8 cellular contexts compared by ENCODE assay signal in the genomic region with DNA sequence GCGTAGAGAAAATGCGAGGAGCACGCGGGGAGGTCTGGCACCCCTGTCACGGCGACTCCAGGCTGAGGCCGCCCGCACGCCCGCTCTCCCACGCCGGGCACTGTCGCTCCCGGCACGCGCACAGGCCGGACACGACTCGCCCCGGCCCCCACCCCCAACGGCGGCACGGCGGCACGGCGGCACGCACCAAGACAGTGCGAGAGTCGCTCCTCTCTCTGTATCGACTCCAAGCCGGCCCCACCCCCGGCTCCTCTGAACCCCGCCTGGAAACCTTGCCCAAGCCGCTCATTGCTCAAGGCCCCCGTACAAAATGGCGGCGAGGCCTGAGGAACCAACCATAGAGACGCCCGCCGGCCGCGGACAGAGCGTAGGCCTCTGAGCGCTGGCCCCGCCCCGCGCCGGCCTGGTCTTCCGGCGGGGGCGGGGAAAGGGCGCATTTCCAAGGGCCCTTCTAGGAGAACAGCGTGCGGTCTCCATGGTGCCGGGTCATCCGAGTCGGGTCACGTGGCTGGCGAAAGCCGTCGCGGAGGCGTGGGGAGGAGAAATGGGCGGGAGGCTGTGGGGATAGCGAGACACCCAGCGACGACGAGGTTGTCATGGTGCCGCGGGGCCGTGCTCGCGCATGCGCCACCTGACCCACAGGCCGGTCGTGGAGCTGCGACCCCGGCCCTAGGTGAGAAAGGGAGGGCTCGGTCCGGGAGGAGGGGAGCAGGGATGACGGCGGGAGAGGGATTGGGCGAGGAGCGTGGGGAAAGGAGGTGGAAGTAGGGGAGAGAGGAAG. TPM values are rescaled to one million over a fixed set of nuclear protein-coding genes. Genes with fewer than 3 reads are reported as not detected.
A peak's percentile ranks its signal among the peaks of the same experiment; 100 is the strongest.
DNase-seq lines count a peak whose midpoint lies in the region; ATAC-seq and TF ChIP-seq lines count a peak whose summit lies in the region.

A gene with protein sequence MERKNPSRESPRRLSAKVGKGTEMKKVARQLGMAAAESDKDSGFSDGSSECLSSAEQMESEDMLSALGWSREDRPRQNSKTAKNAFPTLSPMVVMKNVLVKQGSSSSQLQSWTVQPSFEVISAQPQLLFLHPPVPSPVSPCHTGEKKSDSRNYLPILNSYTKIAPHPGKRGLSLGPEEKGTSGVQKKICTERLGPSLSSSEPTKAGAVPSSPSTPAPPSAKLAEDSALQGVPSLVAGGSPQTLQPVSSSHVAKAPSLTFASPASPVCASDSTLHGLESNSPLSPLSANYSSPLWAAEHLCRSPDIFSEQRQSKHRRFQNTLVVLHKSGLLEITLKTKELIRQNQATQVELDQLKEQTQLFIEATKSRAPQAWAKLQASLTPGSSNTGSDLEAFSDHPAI (plus strand): TSS at position 570 of the 781 bp plus-strand sequence. CDS start 7,451 bp downstream, outside the sequence.

- no peaks in the 10 kb centered on the region for H3K36me3 ChIP-seq in adipocyte (ENCODE audit: control insufficient read depth, insufficient read depth, low read length, severe bottlenecking)
- no peaks in the 10 kb centered on the region for H3K36me3 ChIP-seq in cardiac muscle cell
- no peaks in the 10 kb centered on the region for H3K36me3 ChIP-seq in parathyroid adenoma (ENCODE audit: control insufficient read depth, insufficient read depth, low read length)
- H3K36me3 ChIP-seq in tibial nerve: no peaks in the 10 kb centered on the region

- ATAC-seq in HG02798 (IDR thresholded peaks at IDR 0.05; ENCODE audit: poor library complexity, unreplicated experiment): peak; percentile 91

- no peaks in the 10 kb centered on the region for H3K27me3 ChIP-seq in adipocyte (replicated peaks; ENCODE audit: control insufficient read depth, insufficient read depth, low read length)
- H3K27me3 ChIP-seq in cardiac muscle cell: no peaks in the 10 kb centered on the region
- no peaks in the 10 kb centered on the region for H3K27me3 ChIP-seq in parathyroid adenoma (ENCODE audit: control insufficient read depth, insufficient read depth, low read length)
- no peaks in the 10 kb centered on the region for H3K27me3 ChIP-seq in tibial nerve

- H3K27ac ChIP-seq in cardiac muscle cell: peak within 1 kb of the TSS; percentile 98
- peak within 1 kb of the TSS; percentile 98 for H3K27ac ChIP-seq in parathyroid adenoma
- H3K27ac ChIP-seq in tibial nerve: peak within 1 kb of the TSS; percentile 97 to 100 (median 98)

- H3K4me2 ChIP-seq in parathyroid adenoma (ENCODE audit: low read length): peak within 1 kb of the TSS; percentile 96

- 1% methylated on average over 41 to 83 of the region's 84 CpGs for WGBS in tibial nerve, 2 donors

- peaks cover 33% of the 10 kb centered on the region for H3K79me2 ChIP-seq in parathyroid adenoma

- DNase-seq in NCI-H1436 (lab: John Stamatoyannopoulos, UW): peak; percentile 99
- DNase-seq in T follicular helper cell (ENCODE audit: low read depth): peak; percentile 99
- peak; percentile 100 for DNase-seq in adipocyte (ENCODE audit: low read depth)
- peak; percentile 99 to 100 for DNase-seq in cardiac muscle cell (ENCODE audit: low read depth in 1 of 2, low spot score in 1 of 2)
- peak; percentile 100 for DNase-seq in tibial nerve (ENCODE audit: low spot score in 2 of 2)

- TF ChIP-seq POLR2A in tibial nerve (IDR thresholded peaks at IDR 0.05): peak; percentile 69 to 85

- H3K4me3 ChIP-seq in GM12875 (ENCODE audit: low read depth, low read length) (peak within 1 kb of the TSS; percentile 99), adipocyte (ENCODE audit: low read length) (peak within 1 kb of the TSS; percentile 99), cardiac muscle cell (peak within 1 kb of the TSS; percentile 88), parathyroid adenoma (ENCODE audit: low read depth, low read length) (peak within 1 kb of the TSS; percentile 100), tibial nerve (peak within 1 kb of the TSS; percentile 83 to 95 (median 90))

- H3K9ac ChIP-seq in adipocyte (ENCODE audit: low read length) (peak within 1 kb of the TSS; percentile 98), parathyroid adenoma (peak within 1 kb of the TSS; percentile 99)

- H2AFZ ChIP-seq in parathyroid adenoma: peak within 1 kb of the TSS; percentile 77

- H3K9me3 ChIP-seq in adipocyte (ENCODE audit: control insufficient read depth, low read length) (no peaks in the 10 kb centered on the region), cardiac muscle cell (ENCODE audit: low read depth) (no peaks in the 10 kb centered on the region), parathyroid adenoma (ENCODE audit: control insufficient read depth, low read length) (no peaks in the 10 kb centered on the region), tibial nerve (no peaks in the 10 kb centered on the region)

- TF ChIP-seq CTCF in GM12875 (IDR thresholded peaks at IDR 0.05; ENCODE audit: borderline replicate concordance, insufficient read depth, low read depth, low read length) (no peak), cardiac muscle cell (IDR thresholded peaks at IDR 0.05; ENCODE audit: low read depth, low read length) (no peak), parathyroid adenoma (IDR thresholded peaks at IDR 0.05) (no peak), tibial nerve (IDR thresholded peaks at IDR 0.05) (peak in 2 of 5 experiments; percentile 52 to 68)

- H3K4me1 ChIP-seq in adipocyte (ENCODE audit: control insufficient read depth, insufficient read depth, low read length): peaks cover 29% of the 10 kb centered on the region
- peaks cover 26% of the 10 kb centered on the region for H3K4me1 ChIP-seq in cardiac muscle cell (ENCODE audit: low read depth)
- peaks cover 19% of the 10 kb centered on the region for H3K4me1 ChIP-seq in parathyroid adenoma
- peaks cover 0 to 65% (median 42%) of the 10 kb centered on the region in 4 donors for H3K4me1 ChIP-seq in tibial nerve

- peak; percentile 91 to 97 for TF ChIP-seq EP300 in tibial nerve (IDR thresholded peaks at IDR 0.05)

RNA-seq across cellular contexts. Expression of the gene that starts here (rescaled TPM):
- total RNA-seq in cardiac muscle cell (31.3 and 35.3 TPM in 2 replicates), tibial nerve (10 to 100 TPM; 38.1 to 76.7 (median 41.5) TPM)
- polyA plus RNA-seq in cardiac muscle cell: 16.4 and 16.5 TPM in 2 replicates

Comparison
In these comparisons a context has a peak if more than half of its experiments do, and no peak if none do; other contexts are left out.
1. Peak in every context shown above with its lines: DNase-seq, ATAC-seq, H3K4me3 ChIP-seq and H3K27ac ChIP-seq.